ENCODE assay signal across 23 cellular contexts in genomic region chr18:79047556-79048244, GRCh38. TPM values are rescaled to one million over a fixed set of nuclear protein-coding genes. Genes with fewer than 3 reads are reported as not detected.
DNase-seq lines count a peak whose midpoint lies in the region; ATAC-seq and FAIRE-seq lines count a peak whose summit lies in the region.
"Had no signal": no experiment of that assay in that cellular context is flagged by ENCODE, and none has a peak within 500 bp of the region (broad histone marks: within the 10 kb centered on the region; RNA-seq: fewer than 3 reads in every experiment).

No MANE protein-coding gene starts in this region.

- peak; percentile 10 for DNase-seq in activated gamma-delta T cell (lab: John Stamatoyannopoulos, UW)
- no peak for DNase-seq in activated gamma-delta T cell treated with Interleukin-2 at 50 U/mL for 16 hours
- peak; percentile 21 for DNase-seq in MG63
- peak; percentile 79 for DNase-seq in urothelium cell line (ENCODE audit: low spot score)
- DNase-seq in activated CD4-positive, alpha-beta T cell treated with anti-CD3 and anti-CD28 coated beads, Interleukin-2, amount 50 U/mL, for 4 hours: no peak
- DNase-seq in NCI-H1105 treated with DMSO at 0.1 percent for 48 hours (lab: John Stamatoyannopoulos, UW): no peak
- DNase-seq in H7: no peak
- DNase-seq: activated CD4-positive, alpha-beta T cell treated with anti-CD3 and anti-CD28 coated beads for 4 hours; DMS79 treated with DMSO at 0.1 percent for 48 hours; HFFc6; KBM-7; mesenchymal stem cell; NCI-H1048; NCI-H187; nucleus accumbens; stimulated activated CD8-positive, alpha-beta memory T cell treated with anti-CD3 and anti-CD28 coated beads, Interleukin-4, amount 100 ng/mL, for 48 hours had no signal

- peak; percentile 43 for ATAC-seq in activated T-helper 17 cell treated with anti-CD3 and anti-CD28 coated beads, Interleukin-2, amount 50 U/mL, for 72 hours (replicated peaks)

- H3K27me3 Mint-ChIP-seq in activated T-helper 17 cell treated with anti-CD3 and anti-CD28 coated beads, Interleukin-2, amount 50 U/mL, for 72 hours: peaks cover 7% of the 10 kb centered on the region

- H3K27ac Mint-ChIP-seq in activated T-helper 17 cell treated with anti-CD3 and anti-CD28 coated beads, Interleukin-2, amount 50 U/mL, for 72 hours: no peak overlapping the region
- H3K27ac Mint-ChIP-seq: activated T-helper 2 cell treated with anti-CD3 and anti-CD28 coated beads, Interferon-gamma antibody, Interleukin-2, Interleukin-4, amounts not matched to agents 10 μg/mL and 5 μg/mL and 100 μg/mL, durations not matched to agents 14 hours and 24 hours and 36 hours; HFFc6; T-helper 1 cell treated with Interleukin-12 subunit alpha and Interleukin-12 subunit beta and Interleukin-4 antibody, amounts not matched to agents 30 μg/mL and 1 μg/mL, for 36 hours had no signal

- no peaks in the 10 kb centered on the region for H3K4me1 Mint-ChIP-seq in activated T-helper 17 cell treated with anti-CD3 and anti-CD28 coated beads, Interleukin-2, amount 50 U/mL, for 72 hours
- H3K4me1 Mint-ChIP-seq: immature natural killer cell had no signal

- no peak overlapping the region for H3K4me3 Mint-ChIP-seq in activated T-helper 17 cell treated with anti-CD3 and anti-CD28 coated beads, Interleukin-2, amount 50 U/mL, for 72 hours
- H3K4me3 Mint-ChIP-seq: HFFc6; T-helper 1 cell treated with Interleukin-12 subunit alpha and Interleukin-12 subunit beta and Interleukin-4 antibody, amounts not matched to agents 30 μg/mL and 1 μg/mL, for 36 hours had no signal

- no peaks in the 10 kb centered on the region for H3K9me3 Mint-ChIP-seq in activated T-helper 17 cell treated with anti-CD3 and anti-CD28 coated beads, Interleukin-2, amount 50 U/mL, for 72 hours
- H3K9me3 Mint-ChIP-seq: activated T-helper 2 cell treated with anti-CD3 and anti-CD28 coated beads, Interferon-gamma antibody, Interleukin-2, Interleukin-4, amounts not matched to agents 10 μg/mL and 5 μg/mL and 100 μg/mL, durations not matched to agents 14 hours and 24 hours and 36 hours; immature natural killer cell; T-helper 1 cell treated with Interleukin-12 subunit alpha and Interleukin-12 subunit beta and Interleukin-4 antibody, amounts not matched to agents 30 μg/mL and 1 μg/mL, for 36 hours had no signal

- no peaks in the 10 kb centered on the region for H3K36me3 Mint-ChIP-seq in activated T-helper 17 cell treated with anti-CD3 and anti-CD28 coated beads, Interleukin-2, amount 50 U/mL, for 72 hours (ENCODE audit: low read depth)
- H3K36me3 Mint-ChIP-seq: immature natural killer cell had no signal

- H3K27me3 ChIP-seq in MG63 (no peaks in the 10 kb centered on the region), H7 (ENCODE audit: control insufficient read depth, insufficient read depth, low read length) (no peaks in the 10 kb centered on the region)
- H3K27me3 ChIP-seq: upper lobe of left lung had no signal

- FAIRE-seq in urothelium cell line (lab: Jason Lieb, UNC): peak; percentile 27
- FAIRE-seq: GM12891 had no signal

- H3K4me3 ChIP-seq in MG63 (no peak overlapping the region), H7 (ENCODE audit: insufficient read depth, low read depth, low read length) (no peak overlapping the region)
- H3K4me3 ChIP-seq: SK-N-MC, upper lobe of left lung had no signal

- H3K36me3 ChIP-seq in MG63 (no peaks in the 10 kb centered on the region), H7 (replicated peaks; ENCODE audit: control insufficient read depth, insufficient read depth, low read length) (no peaks in the 10 kb centered on the region)
- H3K36me3 ChIP-seq: upper lobe of left lung had no signal

- H3K9me3 ChIP-seq in MG63: no peaks in the 10 kb centered on the region

RNA-seq across cellular contexts. Expression of gene ATP9B, which starts 21.5 kb away (rescaled TPM):
- total RNA-seq in MG63 (2014; rRNA removed; shearing (Covaris generic); ENCODE audit: low replicate concordance): 6.1 and 11.7 TPM in 2 replicates
- total RNA-seq in activated T-helper 17 cell treated with anti-CD3 and anti-CD28 coated beads, Interleukin-2, amount 50 U/mL, for 72 hours: 10 to 100 TPM; 23.3 to 29.4 TPM
- total RNA-seq in H7 (2014; rRNA removed; shearing (Covaris generic)): 8.0 and 10.1 TPM in 2 replicates

Comparison
In these comparisons a context has a peak if more than half of its experiments do, and no peak if none do; other contexts are left out.
1. DNase-seq: peak in activated gamma-delta T cell (single experiment), MG63 (single experiment) and urothelium cell line (single experiment); none in activated gamma-delta T cell treated with Interleukin-2 at 50 U/mL for 16 hours (single experiment), activated CD4-positive, alpha-beta T cell treated with anti-CD3 and anti-CD28 coated beads, Interleukin-2, amount 50 U/mL, for 4 hours (0 of 2), NCI-H1105 treated with DMSO at 0.1 percent for 48 hours (single experiment) and H7 (single experiment).